Comparison of ENCODE assay signal across 9 cellular contexts in the genomic region with DNA sequence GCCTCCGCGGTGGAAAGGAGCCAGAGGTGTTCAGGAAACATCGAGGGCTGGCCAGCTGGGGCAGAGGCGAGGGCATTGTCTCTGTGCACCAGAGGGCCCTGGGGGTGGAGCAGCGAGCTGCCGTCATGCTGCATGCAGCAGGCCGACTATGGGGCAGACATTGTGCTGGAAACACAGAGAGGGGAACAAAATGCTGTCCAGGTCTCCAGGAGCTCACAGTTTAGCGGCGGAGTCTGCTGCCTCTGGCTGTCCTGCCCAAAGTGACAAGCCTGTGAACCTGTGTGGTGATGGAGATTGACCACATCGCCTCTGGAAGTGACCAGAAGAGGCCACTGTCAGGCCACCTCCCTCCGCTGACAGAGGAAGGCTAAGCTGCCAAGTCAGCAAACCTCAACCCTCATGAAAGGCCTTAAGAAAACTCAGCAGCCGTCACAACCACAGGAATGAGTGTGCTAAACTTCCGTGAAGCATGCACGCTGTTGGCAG. TPM values are rescaled to one million over a fixed set of nuclear protein-coding genes. Genes with fewer than 3 reads are reported as not detected.
DNase-seq lines count a peak whose midpoint lies in the region; ATAC-seq, FAIRE-seq and TF ChIP-seq lines count a peak whose summit lies in the region.
"Had no signal": no experiment of that assay in that cellular context is flagged by ENCODE, and none has a peak within 500 bp of the region (broad histone marks: within the 10 kb centered on the region; RNA-seq: fewer than 3 reads in every experiment).

No MANE protein-coding gene starts in this region.

- in situ Hi-C loops in HAP-1 (cut with MboI; ENCODE audit: low sequenced_read_pairs): no loop called here

- no peaks in the 10 kb centered on the region for H3K36me3 ChIP-seq in endothelial cell of umbilical vein (ENCODE audit: control insufficient read depth in 2 of 2, extremely low read depth in 1 of 2, insufficient read depth in 2 of 2, low read length in 2 of 2)
- no peaks in the 10 kb centered on the region for H3K36me3 ChIP-seq in pancreas
- no peaks in the 10 kb centered on the region for H3K36me3 ChIP-seq in HAP-1 (replicated peaks)

- DNase-seq in C1 segment of cervical spinal cord (lab: John Stamatoyannopoulos, UW) (peak in 10 of 14 donors; percentile 32 to 85 (median 52)), endothelial cell of umbilical vein (ENCODE audit: low read depth, low spot score) (peak; percentile 18), pancreas (no peak), HuH-7 (ENCODE audit: low spot score) (no peak), NCI-H2081 treated with DMSO at 0.1 percent for 48 hours (lab: John Stamatoyannopoulos, UW) (no peak), HAP-1 (ENCODE audit: low spot score in 2 of 2) (no peak)
- peak; percentile 30 to 37 for DNase-seq in activated CD4-positive, alpha-beta T cell treated with anti-CD3 and anti-CD28 coated beads, Interleukin-2, amount 50 U/mL, for 4 hours

- no TSS peak for BruUV-seq in endothelial cell of umbilical vein (replicated peaks; lab: Mats Ljungman, UMichigan)

- 58 to 59% methylated on average over 14 of the region's 14 CpGs for WGBS in pancreas, 2 donors

- ATAC-seq in HG03108 (IDR thresholded peaks at IDR 0.05; ENCODE audit: unreplicated experiment): peak; percentile 45
- ATAC-seq in pancreas: peak in 3 of 4 donors; percentile 40 to 79 (median 70)
- ATAC-seq: foreskin keratinocyte had no signal

- H3K4me2 ChIP-seq in endothelial cell of umbilical vein (ENCODE audit: insufficient read depth, low read length): no peak overlapping the region

- H3K27ac ChIP-seq in endothelial cell of umbilical vein (ENCODE audit: insufficient read depth, low read depth, low read length) (no peak overlapping the region), pancreas (no peak overlapping the region)
- H3K27ac ChIP-seq: foreskin keratinocyte had no signal

- H4K20me1 ChIP-seq in endothelial cell of umbilical vein (replicated peaks; ENCODE audit: control insufficient read depth, extremely low read depth, insufficient read depth, low read length): no peaks in the 10 kb centered on the region

- H3K9me1 ChIP-seq in endothelial cell of umbilical vein (replicated peaks; ENCODE audit: control insufficient read depth, extremely low read depth, insufficient read depth, low read length): no peaks in the 10 kb centered on the region

- dilution Hi-C loops in endothelial cell of umbilical vein (cut with MboI; ENCODE audit: extremely low pct_ligation_motif_present, low sequenced_read_pairs): no loop called here

- H3K79me2 ChIP-seq in endothelial cell of umbilical vein (ENCODE audit: control insufficient read depth, insufficient read depth, low read length): no peaks in the 10 kb centered on the region

- H3K27me3 ChIP-seq in endothelial cell of umbilical vein (ENCODE audit: control insufficient read depth in 2 of 2, insufficient read depth in 2 of 2, low read length in 2 of 2) (no peaks in the 10 kb centered on the region), pancreas (peaks cover 0 to 6% (median 0%) of the 10 kb centered on the region in 4 donors), HAP-1 (ENCODE audit: low read depth) (no peaks in the 10 kb centered on the region)
- H3K27me3 ChIP-seq: foreskin keratinocyte had no signal

- H3K4me3 ChIP-seq in endothelial cell of umbilical vein (replicated peaks in 1 of 3; ENCODE audit: insufficient read depth in 1 of 3, low read depth in 1 of 3, low read length in 3 of 3): no peak overlapping the region
- H3K4me3 ChIP-seq in pancreas: no peak overlapping the region
- no peak overlapping the region for H3K4me3 ChIP-seq in HAP-1

- no peak overlapping the region for H2AFZ ChIP-seq in endothelial cell of umbilical vein (ENCODE audit: low read depth, low read length)

- FAIRE-seq in endothelial cell of umbilical vein (lab: Jason Lieb, UNC) (peak; percentile 79), pancreas (lab: Jason Lieb, UNC) (no peak)

- H3K4me1 ChIP-seq in endothelial cell of umbilical vein (ENCODE audit: control insufficient read depth, extremely low read depth, insufficient read depth, low read length) (no peaks in the 10 kb centered on the region), pancreas (no peaks in the 10 kb centered on the region), HAP-1 (no peaks in the 10 kb centered on the region)
- H3K4me1 ChIP-seq: foreskin keratinocyte had no signal

- no peak overlapping the region for H3K9ac ChIP-seq in endothelial cell of umbilical vein (replicated peaks; ENCODE audit: extremely low read depth, insufficient read depth, low read length)

- intact Hi-C loops in endothelial cell of umbilical vein (cut with micrococcal nuclease): loop anchor here (2.0 to 10.0 kb wide), 3 partner anchors 17 to 265 kb away; no protein-coding TSS in a partner anchor
- intact Hi-C loops in pancreas (cut with DNase I): no loop called here

- TF ChIP-seq CTCF in endothelial cell of umbilical vein (IDR thresholded peaks at IDR 0.05; ENCODE audit: extremely low read depth in 1 of 2, insufficient read depth in 1 of 2, low read depth in 1 of 2, low read length in 2 of 2) (no peak), pancreas (IDR thresholded peaks at IDR 0.05) (no peak)

- no peaks in the 10 kb centered on the region for H3K9me3 ChIP-seq in endothelial cell of umbilical vein (replicated peaks; ENCODE audit: control insufficient read depth, insufficient read depth, low read length)
- H3K9me3 ChIP-seq in pancreas: no peaks in the 10 kb centered on the region
- H3K9me3 ChIP-seq in HAP-1: no peaks in the 10 kb centered on the region

- CTCF ChIA-PET in endothelial cell of umbilical vein (lab: Charles Lee): interaction anchor here (0.7 kb wide), 1 partner anchor 158 kb away, joined by 3 read pairs; no protein-coding TSS in a partner anchor

- POLR2A ChIA-PET in endothelial cell of umbilical vein (lab: Charles Lee): no interaction called here

- no peak for TF ChIP-seq POLR2A in endothelial cell of umbilical vein (IDR thresholded peaks at IDR 0.05; ENCODE audit: low read depth, low read length)

TF ChIP-seq in endothelial cell of umbilical vein, 7 proteins besides CTCF, POLR2A, EP300 and RAD21:
- no peak for TF ChIP-seq EZH2 (IDR thresholded peaks at IDR 0.05; ENCODE audit: borderline replicate concordance, low read depth, low read length, severe bottlenecking)
- TF ChIP-seq, protein P1, sequence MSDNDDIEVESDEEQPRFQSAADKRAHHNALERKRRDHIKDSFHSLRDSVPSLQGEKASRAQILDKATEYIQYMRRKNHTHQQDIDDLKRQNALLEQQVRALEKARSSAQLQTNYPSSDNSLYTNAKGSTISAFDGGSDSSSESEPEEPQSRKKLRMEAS (IDR thresholded peaks at IDR 0.05; ENCODE audit: insufficient read depth, insufficient read length): no peak
- no peak for TF ChIP-seq FOS (IDR thresholded peaks at IDR 0.05; ENCODE audit: borderline replicate concordance, insufficient read depth, low read length)
- no peak for TF ChIP-seq JUN (IDR thresholded peaks at IDR 0.05; ENCODE audit: borderline replicate concordance, insufficient read depth, insufficient read length, low read depth)
- TF ChIP-seq GATA2 (IDR thresholded peaks at IDR 0.05; ENCODE audit: insufficient read depth, insufficient read length, low read depth, low read length): no peak
- TF ChIP-seq MYC (IDR thresholded peaks at IDR 0.05; ENCODE audit: low read depth, low read length): no peak
- TF ChIP-seq POLR2AphosphoS5 (IDR thresholded peaks at IDR 0.05; ENCODE audit: insufficient read depth, low read depth, low read length): no peak

RNA-seq across cellular contexts. Expression of a gene that starts 20.1 kb away (rescaled TPM):
- total RNA-seq in endothelial cell of umbilical vein (not detected in 2 replicates), pancreas (1 to 10 TPM in 4 of 6 donors, under 1 TPM in 2; 0.31 to 8.5 (median 2.3) TPM)
- polyA plus RNA-seq in endothelial cell of umbilical vein (not detected in 2 replicates), pancreas (1 to 10 TPM; 1.0 to 1.4 TPM)
- polyA plus RNA-seq in endothelial cell of umbilical vein (2011; cell fraction: cytosol; rRNA removed): not detected in 2 replicates
- polyA plus RNA-seq in endothelial cell of umbilical vein (2011; cell fraction: nucleus; rRNA removed): not detected in 2 replicates
- not detected in 2 replicates for polyA plus RNA-seq in endothelial cell of umbilical vein (2012)
- polyA minus RNA-seq in endothelial cell of umbilical vein: not detected in 2 replicates
- polyA minus RNA-seq in endothelial cell of umbilical vein (2011; cell fraction: cytosol; rRNA and poly(A)+ RNA removed): not detected
- not detected in 2 replicates for polyA minus RNA-seq in endothelial cell of umbilical vein (2011; cell fraction: nucleus; rRNA and poly(A)+ RNA removed)
- total RNA-seq: foreskin keratinocyte had no signal
- polyA plus RNA-seq: foreskin keratinocyte had no signal

RNA-seq across cellular contexts. Expression of a gene that starts 20.8 kb away (rescaled TPM):
- total RNA-seq in endothelial cell of umbilical vein (not detected in 2 replicates), pancreas (1 to 10 TPM in 2 of 6 donors, under 1 TPM in 4; 0.08 to 1.0 (median 0.20) TPM)
- polyA plus RNA-seq in endothelial cell of umbilical vein (0.03 and 0.04 TPM in 2 replicates), pancreas (under 1 TPM; 0.07 to 0.27 TPM)
- 0.01 and 0.04 TPM in 2 replicates for polyA plus RNA-seq in endothelial cell of umbilical vein (2011; cell fraction: cytosol; rRNA removed)
- 0.07 TPM in 1 of 2 replicates, not detected in the other for polyA plus RNA-seq in endothelial cell of umbilical vein (2011; cell fraction: nucleus; rRNA removed)
- not detected in 2 replicates for polyA plus RNA-seq in endothelial cell of umbilical vein (2012)
- polyA minus RNA-seq in endothelial cell of umbilical vein: not detected in 2 replicates
- polyA minus RNA-seq in endothelial cell of umbilical vein (2011; cell fraction: cytosol; rRNA and poly(A)+ RNA removed): not detected
- not detected in 2 replicates for polyA minus RNA-seq in endothelial cell of umbilical vein (2011; cell fraction: nucleus; rRNA and poly(A)+ RNA removed)
- total RNA-seq: foreskin keratinocyte had no signal
- polyA plus RNA-seq: foreskin keratinocyte had no signal

Comparison
In these comparisons a context has a peak if more than half of its experiments do, and no peak if none do; other contexts are left out.
1. DNase-seq: peak in C1 segment of cervical spinal cord (10 of 14), activated CD4-positive, alpha-beta T cell treated with anti-CD3 and anti-CD28 coated beads, Interleukin-2, amount 50 U/mL, for 4 hours (2 of 2) and endothelial cell of umbilical vein (single experiment); none in pancreas (0 of 6), HuH-7 (single experiment), NCI-H2081 treated with DMSO at 0.1 percent for 48 hours (single experiment) and HAP-1 (0 of 2).